8 cellular contexts compared by ENCODE assay signal in genomic region chr14:53953828-53954550, GRCh38. TPM values are rescaled to one million over a fixed set of nuclear protein-coding genes. Genes with fewer than 3 reads are reported as not detected.
DNase-seq lines count a peak whose midpoint lies in the region; ATAC-seq and TF ChIP-seq lines count a peak whose summit lies in the region.

No MANE protein-coding gene starts in this region.

- H3K4me3 ChIP-seq in CD4-positive, alpha-beta memory T cell (ENCODE audit: low read length in 2 of 2): peak overlapping the region in 1 of 2 donors; percentile 37
- peak overlapping the region; percentile 84 for H3K4me3 ChIP-seq in left ventricle myocardium inferior

- peaks cover 25 to 37% of the 10 kb centered on the region in 2 donors for H3K27me3 Mint-ChIP-seq in CD4-positive, alpha-beta memory T cell
- peaks cover 35% of the 10 kb centered on the region for H3K27me3 Mint-ChIP-seq in activated naive CD8-positive, alpha-beta T cell

- H3K9me3 ChIP-seq in CD4-positive, alpha-beta memory T cell (ENCODE audit: control insufficient read depth in 1 of 2, low read length in 2 of 2): no peaks in the 10 kb centered on the region
- H3K9me3 ChIP-seq in left ventricle myocardium inferior (replicated peaks): no peaks in the 10 kb centered on the region

- peak overlapping the region in 1 of 7 donors; percentile 69 for H3K27ac Mint-ChIP-seq in CD4-positive, alpha-beta memory T cell
- no peak overlapping the region for H3K27ac Mint-ChIP-seq in activated naive CD8-positive, alpha-beta T cell

- no peak for DNase-seq in CD4-positive, alpha-beta memory T cell
- DNase-seq in HT-29 (ENCODE audit: low spot score): peak; percentile 54
- DNase-seq in left ventricle myocardium inferior: peak; percentile 38
- DNase-seq in retina: peak; percentile 88
- DNase-seq in NCI-H146 treated with DMSO at 0.1 percent for 48 hours (lab: John Stamatoyannopoulos, UW; ENCODE audit: unreplicated experiment): no peak
- no peak for DNase-seq in NCI-H2107 treated with DMSO at 0.1 percent for 48 hours (lab: John Stamatoyannopoulos, UW; ENCODE audit: unreplicated experiment)

- H3K4me3 Mint-ChIP-seq in CD4-positive, alpha-beta memory T cell: peak overlapping the region; percentile 77 to 88 (median 85)
- H3K4me3 Mint-ChIP-seq in activated naive CD8-positive, alpha-beta T cell: peak overlapping the region; percentile 86

- peaks cover 8 to 47% (median 23%) of the 10 kb centered on the region in 4 donors for H3K4me1 Mint-ChIP-seq in CD4-positive, alpha-beta memory T cell
- peaks cover 36% of the 10 kb centered on the region for H3K4me1 Mint-ChIP-seq in activated naive CD8-positive, alpha-beta T cell (ENCODE audit: low read depth)

- ATAC-seq in HG02970 (IDR thresholded peaks at IDR 0.05; ENCODE audit: low FRiP score, unreplicated experiment): no peak

- no peak for TF ChIP-seq CTCF in left ventricle myocardium inferior (IDR thresholded peaks at IDR 0.05; ENCODE audit: borderline replicate concordance)

- intact Hi-C loops in CD4-positive, alpha-beta memory T cell (cut with micrococcal nuclease): loop anchor here (5.0 kb wide), 1 partner anchor 488 kb away; the partner anchor contains the start of gene CNIH1
- intact Hi-C loops in left ventricle myocardium inferior (cut with micrococcal nuclease): no loop called here

- CTCF ChIA-PET in CD4-positive, alpha-beta memory T cell (lab: Charles Lee; ENCODE audit: partially characterized antibody): interaction anchor here (1.4 kb wide), 1 partner anchor 10 kb away, joined by 3 read pairs; no protein-coding TSS in a partner anchor

- peaks cover 33% of the 10 kb centered on the region for H3K4me1 ChIP-seq in CD4-positive, alpha-beta memory T cell (ENCODE audit: insufficient read depth, low read length)
- H3K4me1 ChIP-seq in left ventricle myocardium inferior: peaks cover 72% of the 10 kb centered on the region

- H3K27me3 ChIP-seq in CD4-positive, alpha-beta memory T cell (ENCODE audit: insufficient read depth, low read length): peaks cover 8% of the 10 kb centered on the region
- H3K27me3 ChIP-seq in left ventricle myocardium inferior (ENCODE audit: low read depth): peaks cover 43% of the 10 kb centered on the region

- H3K27ac ChIP-seq in CD4-positive, alpha-beta memory T cell (ENCODE audit: low read depth, low read length): no peak overlapping the region
- H3K27ac ChIP-seq in left ventricle myocardium inferior (replicated peaks): peak overlapping the region; percentile 95

- no peaks in the 10 kb centered on the region for H3K36me3 ChIP-seq in CD4-positive, alpha-beta memory T cell (ENCODE audit: insufficient read depth, low read length)
- H3K36me3 ChIP-seq in left ventricle myocardium inferior: peaks cover 29% of the 10 kb centered on the region

- POLR2A ChIA-PET in CD4-positive, alpha-beta memory T cell (lab: Charles Lee; ENCODE audit: partially characterized antibody): no interaction called here

- no peaks in the 10 kb centered on the region for H3K36me3 Mint-ChIP-seq in CD4-positive, alpha-beta memory T cell
- H3K36me3 Mint-ChIP-seq in activated naive CD8-positive, alpha-beta T cell: no peaks in the 10 kb centered on the region

- no peaks in the 10 kb centered on the region for H3K9me3 Mint-ChIP-seq in CD4-positive, alpha-beta memory T cell
- H3K9me3 Mint-ChIP-seq in activated naive CD8-positive, alpha-beta T cell (ENCODE audit: low read depth): no peaks in the 10 kb centered on the region

RNA-seq across cellular contexts. Expression of gene BMP4, which starts 2.6 kb away (rescaled TPM):
- 1 to 10 TPM; 2.2 to 2.8 TPM for total RNA-seq in CD4-positive, alpha-beta memory T cell
- polyA plus RNA-seq in CD4-positive, alpha-beta memory T cell: 1 to 10 TPM in 1 of 2 donors, not detected in 1; 1.1 TPM
- total RNA-seq in HT-29 (2014; rRNA removed; shearing (Covaris generic)): 362 and 395 TPM in 2 replicates
- 9.8 TPM for total RNA-seq in left ventricle myocardium inferior

Comparison
In these comparisons a context has a peak if more than half of its experiments do, and no peak if none do; other contexts are left out.
1. DNase-seq: peak in HT-29 (single experiment), left ventricle myocardium inferior (single experiment) and retina (single experiment); none in CD4-positive, alpha-beta memory T cell (0 of 5), NCI-H146 treated with DMSO at 0.1 percent for 48 hours (single experiment) and NCI-H2107 treated with DMSO at 0.1 percent for 48 hours (single experiment).
2. RNA of gene BMP4, which starts 2.6 kb away (total RNA-seq): 362 to 395 TPM in HT-29; 9.8 TPM in left ventricle myocardium inferior (single experiment) and 2.2 to 2.8 TPM in CD4-positive, alpha-beta memory T cell; every median in the first group is over 10 times any median in the second.